In genomic region chr20:3309226-3309625, GRCh38 we compare ENCODE assay signal across 23 cellular contexts.
"Had no signal": no experiment of that assay in that cellular context is flagged by ENCODE, and none has a peak within 500 bp of the region (broad histone marks: within the 10 kb centered on the region; RNA-seq: fewer than 3 reads in every experiment).

No MANE protein-coding gene starts in this region.

- H3K4me1 ChIP-seq: prostate gland had no signal

- FAIRE-seq: colon, islet of Langerhans had no signal

- DNase-seq: dorsolateral prefrontal cortex; effector CD4-positive, alpha-beta T cell; heart left ventricle; kidney glomerular epithelial cell; left ventricle myocardium superior; lower lobe of right lung; naive thymus-derived CD8-positive, alpha-beta T cell; nephron progenitor cell; nucleus accumbens; stimulated activated CD4-positive, alpha-beta T cell treated with anti-CD3 and anti-CD28 coated beads, Interleukin-2, amount 100 ng/mL, for 24 hours; stimulated activated CD4-positive, alpha-beta T cell treated with anti-CD3 and anti-CD28 coated beads, Interleukin-4, amount 100 ng/mL, for 24 hours; stimulated activated naive CD4-positive, alpha-beta T cell treated with Interleukin-2 at 50 U/mL for 16 hours; stomach; testis; tibial artery had no signal

- H3K27me3 ChIP-seq: dorsolateral prefrontal cortex, gastroesophageal sphincter, heart left ventricle, hepatocyte, right atrium auricular region, stomach, testis, tibial artery had no signal

- H3K27ac ChIP-seq: gastroesophageal sphincter, heart left ventricle, hepatocyte, lower lobe of right lung, prostate gland, right atrium auricular region, stomach, testis, tibial artery had no signal

- H3K9me3 ChIP-seq: gastroesophageal sphincter, heart left ventricle, lower lobe of right lung, prostate gland, right atrium auricular region, stomach, testis, tibial artery had no signal

- ATAC-seq: gastroesophageal sphincter; heart left ventricle; left ventricle myocardium superior; lower lobe of right lung; naive thymus-derived CD8-positive, alpha-beta T cell; sciatic nerve; stimulated activated effector memory CD8-positive, alpha-beta T cell treated with anti-CD3 and anti-CD28 coated beads, Interleukin-12 subunit alpha, Interleukin-12 subunit beta, amount 100 ng/mL, for 72 hours had no signal

- H3K4me3 ChIP-seq: dorsolateral prefrontal cortex, gastroesophageal sphincter, heart left ventricle, hepatocyte, lower lobe of right lung, prostate gland, right atrium auricular region, stomach, testis, tibial artery had no signal
